9 cellular contexts compared by ENCODE assay signal in genomic region chr12:53182836-53183235, GRCh38. TPM values are rescaled to one million over a fixed set of nuclear protein-coding genes. Genes with fewer than 3 reads are reported as not detected.
DNase-seq lines count a peak whose midpoint lies in the region; ATAC-seq and TF ChIP-seq lines count a peak whose summit lies in the region.
"Had no signal": no experiment of that assay in that cellular context is flagged by ENCODE, and none has a peak within 500 bp of the region (broad histone marks: within the 10 kb centered on the region; RNA-seq: fewer than 3 reads in every experiment).

No MANE protein-coding gene starts in this region.

- no peak for TF ChIP-seq POLR2A in gastrocnemius medialis (IDR thresholded peaks at IDR 0.05)

- H3K4me1 Mint-ChIP-seq in HFFc6 (ENCODE audit: low read depth) = peaks cover 46% of the 10 kb centered on the region
- H3K4me1 Mint-ChIP-seq in endothelial cell (ENCODE audit: unreplicated experiment) = peaks cover 40% of the 10 kb centered on the region

- peak overlapping the region in 3 of 4 donors; percentile 7 to 95 (median 69) for H3K4me3 ChIP-seq in gastrocnemius medialis
- H3K4me3 ChIP-seq in effector memory CD4-positive, alpha-beta T cell (ENCODE audit: insufficient read depth, low read depth, low read length, poor library complexity, severe bottlenecking) = no peak overlapping the region

- H3K36me3 Mint-ChIP-seq in HFFc6 (ENCODE audit: low read depth) (peaks cover 48% of the 10 kb centered on the region), endothelial cell (ENCODE audit: low read depth, unreplicated experiment) (peaks cover 57% of the 10 kb centered on the region)

- H3K27ac ChIP-seq in gastrocnemius medialis (peak overlapping the region in 1 of 4 donors; percentile 1), RWPE1 (no peak overlapping the region)
- no peak overlapping the region for H3K27ac ChIP-seq in effector memory CD4-positive, alpha-beta T cell (ENCODE audit: insufficient read depth, low read length, poor library complexity, severe bottlenecking)

- no peaks in the 10 kb centered on the region for H3K9me3 ChIP-seq in gastrocnemius medialis
- H3K9me3 ChIP-seq in effector memory CD4-positive, alpha-beta T cell (ENCODE audit: control insufficient read depth, low read length) = no peaks in the 10 kb centered on the region

- intact Hi-C loops in gastrocnemius medialis (cut with DNase I; ENCODE audit: low total_unique reads) = loop anchor here (5.0 kb wide), 1 partner anchor 116 kb away; no protein-coding TSS in a partner anchor

- H3K27me3 ChIP-seq in gastrocnemius medialis = no peaks in the 10 kb centered on the region
- H3K27me3 ChIP-seq in effector memory CD4-positive, alpha-beta T cell (replicated peaks; ENCODE audit: control insufficient read depth, insufficient read depth, low read length, poor library complexity, severe bottlenecking) = no peaks in the 10 kb centered on the region

- peaks cover 2 to 58% of the 10 kb centered on the region in 2 donors for H3K36me3 ChIP-seq in gastrocnemius medialis
- H3K36me3 ChIP-seq in effector memory CD4-positive, alpha-beta T cell (ENCODE audit: control insufficient read depth, insufficient read depth, low read length) = peaks cover 57% of the 10 kb centered on the region

- CTCF ChIA-PET in RWPE1 (lab: Yijun Ruan, JAX) = interaction anchor here (0.6 kb wide), 1 partner anchor 56 kb away, joined by 4 read pairs; no protein-coding TSS in a partner anchor

- in situ Hi-C loops in gastrocnemius medialis (cut with MboI; ENCODE audit: low sequenced_read_pairs in 4 of 4) = loop anchor here in 2 of 4 donors (10.0 to 25.0 kb wide), 2 partner anchors 118 to 121 kb away; partner anchors contain the start of gene TNS2 (in 1 of the 2)

- H3K9me3 Mint-ChIP-seq in HFFc6 (no peaks in the 10 kb centered on the region), endothelial cell (ENCODE audit: unreplicated experiment) (no peaks in the 10 kb centered on the region)

- H3K27ac Mint-ChIP-seq in HFFc6 = peak overlapping the region; percentile 6
- peak overlapping the region; percentile 45 for H3K27ac Mint-ChIP-seq in endothelial cell (ENCODE audit: unreplicated experiment)

- POLR2A ChIA-PET in RWPE1 (lab: Yijun Ruan, JAX; ENCODE audit: low non-redundant PET) = no interaction called here

- H3K4me3 Mint-ChIP-seq in HFFc6 (peak overlapping the region; percentile 90), endothelial cell (ENCODE audit: unreplicated experiment) (peak overlapping the region; percentile 95)

- H3K4me1 ChIP-seq in gastrocnemius medialis = peaks cover 37% of the 10 kb centered on the region in 2 donors
- H3K4me1 ChIP-seq in effector memory CD4-positive, alpha-beta T cell (ENCODE audit: control insufficient read depth, insufficient read depth, low read length, poor library complexity, severe bottlenecking) = peaks cover 28% of the 10 kb centered on the region

- TF ChIP-seq CTCF in HFFc6 (IDR thresholded peaks at IDR 0.05) (no peak), endothelial cell (IDR thresholded peaks at IDR 0.05; ENCODE audit: unreplicated experiment) (no peak), gastrocnemius medialis (IDR thresholded peaks at IDR 0.05 in 4 of 5, conservative IDR thresholded peaks at IDR 0.05 in 1 of 5) (no peak), RWPE1 (conservative IDR thresholded peaks at IDR 0.05; ENCODE audit: low read depth) (no peak)

- ATAC-seq in gastrocnemius medialis = no peak

- H3K27me3 Mint-ChIP-seq in HFFc6 (ENCODE audit: insufficient read depth) (no peaks in the 10 kb centered on the region), endothelial cell (ENCODE audit: unreplicated experiment) (peaks cover 15% of the 10 kb centered on the region)

- DNase-seq in HFFc6 (no peak), RKO (ENCODE audit: low spot score) (peak; percentile 38), endothelial cell (ENCODE audit: low spot score) (no peak), gastrocnemius medialis (no peak), DMS 273 (lab: John Stamatoyannopoulos, UW; ENCODE audit: unreplicated experiment) (no peak), RWPE1 (ENCODE audit: low spot score) (no peak)
- DNase-seq in effector memory CD4-positive, alpha-beta T cell = no peak
- DNase-seq: activated naive CD4-positive, alpha-beta T cell treated with anti-CD3 and anti-CD28 coated beads, Interleukin-2, amount 50 U/mL, for 16 hours; NCI-H510A treated with DMSO at 0.1 percent for 48 hours had no signal

RNA-seq across cellular contexts. Expression of gene CSAD, which starts 2.1 kb away (rescaled TPM):
- 10 to 100 TPM; 13.9 to 17.1 (median 16.0) TPM for total RNA-seq in HFFc6 (2021; fragmentation: NEBNext Ultra II Directional; extraction: Animal tissue kit (Norgen Biotek cat#: 25700))
- total RNA-seq in endothelial cell (ENCODE audit: unreplicated experiment) = 23.8 TPM
- total RNA-seq in gastrocnemius medialis = 10 to 100 TPM in 1 of 4 donors, 1 to 10 TPM in 2, under 1 TPM in 1; 0.68 to 14.9 (median 1.9) TPM

RNA-seq across cellular contexts. Expression of gene ZNF740, which starts 2.3 kb away (rescaled TPM):
- total RNA-seq in HFFc6 (2021; fragmentation: NEBNext Ultra II Directional; extraction: Animal tissue kit (Norgen Biotek cat#: 25700)) = 10 to 100 TPM; 17.3 to 25.7 (median 19.3) TPM
- total RNA-seq in endothelial cell (ENCODE audit: unreplicated experiment) (47.6 TPM), gastrocnemius medialis (1 to 10 TPM; 4.1 to 7.4 (median 5.0) TPM)

RNA-seq across cellular contexts. Expression of gene ITGB7, which starts 24.2 kb away (rescaled TPM):
- 1 to 10 TPM in 3 of 6 experiments, under 1 TPM in 3; 0.35 to 1.5 (median 0.93) TPM for total RNA-seq in HFFc6 (2021; fragmentation: NEBNext Ultra II Directional; extraction: Animal tissue kit (Norgen Biotek cat#: 25700))
- 0.56 TPM for total RNA-seq in endothelial cell (ENCODE audit: unreplicated experiment)
- under 1 TPM in 2 of 4 donors, not detected in 2; 0.73 to 0.81 TPM for total RNA-seq in gastrocnemius medialis

RNA-seq across cellular contexts. Expression of gene RARG, which starts 49.2 kb away (rescaled TPM):
- 10 to 100 TPM; 47.2 to 80.5 (median 71.0) TPM for total RNA-seq in HFFc6 (2021; fragmentation: NEBNext Ultra II Directional; extraction: Animal tissue kit (Norgen Biotek cat#: 25700))
- total RNA-seq in endothelial cell (ENCODE audit: unreplicated experiment) (7.9 TPM), gastrocnemius medialis (1 to 10 TPM; 4.2 to 5.8 (median 4.9) TPM)
